In genomic region chr19:36851898-36852297, GRCh38 we compare ENCODE assay signal across 15 cellular contexts. TPM values are rescaled to one million over a fixed set of nuclear protein-coding genes. Genes with fewer than 3 reads are reported as not detected.
DNase-seq lines count a peak whose midpoint lies in the region; ATAC-seq and TF ChIP-seq lines count a peak whose summit lies in the region.
"Had no signal": no experiment of that assay in that cellular context is flagged by ENCODE, and none has a peak within 500 bp of the region (broad histone marks: within the 10 kb centered on the region; RNA-seq: fewer than 3 reads in every experiment).

No MANE protein-coding gene starts in this region.

- H3K4me1 ChIP-seq in breast epithelium (no peaks in the 10 kb centered on the region), iPS-15b (ENCODE audit: control insufficient read depth, insufficient read depth, low read length) (peaks cover 4% of the 10 kb centered on the region), subcutaneous abdominal adipose tissue (ENCODE audit: control insufficient read depth in 5 of 5, insufficient read depth in 5 of 5, low read length in 5 of 5) (peaks cover 0 to 23% (median 22%) of the 10 kb centered on the region in 5 donors)

- H3K9ac ChIP-seq in SK-N-MC (ENCODE audit: insufficient read length), result no peak overlapping the region
- H3K9ac ChIP-seq in iPS-15b (ENCODE audit: low read depth, low read length), result no peak overlapping the region
- H3K9ac ChIP-seq in subcutaneous abdominal adipose tissue (ENCODE audit: low read length in 5 of 5), result peak overlapping the region in 1 of 5 donors; percentile 94

- H3K27me3 ChIP-seq in breast epithelium, result no peaks in the 10 kb centered on the region
- H3K27me3 ChIP-seq in iPS-15b (ENCODE audit: control insufficient read depth, insufficient read depth, low read length), result no peaks in the 10 kb centered on the region
- H3K27me3 ChIP-seq in subcutaneous abdominal adipose tissue (ENCODE audit: control insufficient read depth in 5 of 5, insufficient read depth in 4 of 5, low read length in 5 of 5), result no peaks in the 10 kb centered on the region

- no peak for TF ChIP-seq CTCF in breast epithelium (IDR thresholded peaks at IDR 0.05)
- TF ChIP-seq CTCF in MCF 10A (IDR thresholded peaks at IDR 0.05; ENCODE audit: unreplicated experiment), result no peak

- no peaks in the 10 kb centered on the region for H3K4me1 Mint-ChIP-seq in MCF 10A (ENCODE audit: insufficient read depth, unreplicated experiment)
- peaks cover 4% of the 10 kb centered on the region for H3K4me1 Mint-ChIP-seq in activated T-helper 2 cell treated with anti-CD3 and anti-CD28 coated beads, Interferon-gamma antibody, Interleukin-2, Interleukin-4, amounts not matched to agents 10 μg/mL and 5 μg/mL and 100 μg/mL, durations not matched to agents 14 hours and 24 hours and 36 hours (ENCODE audit: low read depth)

- no peak overlapping the region for H3K27ac Mint-ChIP-seq in MCF 10A (ENCODE audit: low read depth, unreplicated experiment)
- H3K27ac Mint-ChIP-seq in activated T-helper 2 cell treated with anti-CD3 and anti-CD28 coated beads, Interferon-gamma antibody, Interleukin-2, Interleukin-4, amounts not matched to agents 10 μg/mL and 5 μg/mL and 100 μg/mL, durations not matched to agents 14 hours and 24 hours and 36 hours, result no peak overlapping the region
- H3K27ac Mint-ChIP-seq: stimulated activated memory B cell treated with anti-CD40 and anti-IgM and Interleukin-4, amounts not matched to agents 10 μg/mL and 1 μg/mL and 100 μg/mL, for 72 hours; WTC11 had no signal

- no TSS peak for BruUV-seq in MCF 10A (replicated peaks; lab: Mats Ljungman, UMichigan)

- H3K4me3 Mint-ChIP-seq in MCF 10A (ENCODE audit: unreplicated experiment), result no peak overlapping the region
- no peak overlapping the region for H3K4me3 Mint-ChIP-seq in activated T-helper 2 cell treated with anti-CD3 and anti-CD28 coated beads, Interferon-gamma antibody, Interleukin-2, Interleukin-4, amounts not matched to agents 10 μg/mL and 5 μg/mL and 100 μg/mL, durations not matched to agents 14 hours and 24 hours and 36 hours (ENCODE audit: low read depth)
- H3K4me3 Mint-ChIP-seq: stimulated activated memory B cell treated with anti-CD40 and anti-IgM and Interleukin-4, amounts not matched to agents 10 μg/mL and 1 μg/mL and 100 μg/mL, for 72 hours; WTC11 had no signal

- no peak overlapping the region for H3K27ac ChIP-seq in breast epithelium
- H3K27ac ChIP-seq in SK-N-MC, result no peak overlapping the region
- H3K27ac ChIP-seq in subcutaneous abdominal adipose tissue (ENCODE audit: low read depth, low read length), result no peak overlapping the region

- H3K36me3 ChIP-seq in breast epithelium, result no peaks in the 10 kb centered on the region
- H3K36me3 ChIP-seq in SK-N-MC (ENCODE audit: insufficient read depth, low read length), result peaks cover 32% of the 10 kb centered on the region
- peaks cover 6% of the 10 kb centered on the region for H3K36me3 ChIP-seq in iPS-15b (ENCODE audit: control insufficient read depth, insufficient read depth, low read length)
- peaks cover 4 to 26% (median 17%) of the 10 kb centered on the region in 5 donors for H3K36me3 ChIP-seq in subcutaneous abdominal adipose tissue (ENCODE audit: control insufficient read depth in 5 of 5, insufficient read depth in 5 of 5, low read length in 5 of 5)

- H3K36me3 Mint-ChIP-seq in MCF 10A (ENCODE audit: insufficient read depth, unreplicated experiment), result peaks cover 18% of the 10 kb centered on the region
- H3K36me3 Mint-ChIP-seq in activated T-helper 2 cell treated with anti-CD3 and anti-CD28 coated beads, Interferon-gamma antibody, Interleukin-2, Interleukin-4, amounts not matched to agents 10 μg/mL and 5 μg/mL and 100 μg/mL, durations not matched to agents 14 hours and 24 hours and 36 hours (ENCODE audit: low read depth), result peaks cover 51% of the 10 kb centered on the region

- intact Hi-C loops in breast epithelium (cut with DNase I; ENCODE audit: low total_unique reads) (no loop called here), MCF 10A (cut with micrococcal nuclease) (loop anchor here (2.0 to 10.0 kb wide), 4 partner anchors 165 to 637 kb away; partner anchors contain the start of genes ZFP14, ZNF146, ZNF260 and ZNF565)
- intact Hi-C loops in activated T-helper 2 cell treated with anti-CD3 and anti-CD28 coated beads, Interferon-gamma antibody, Interleukin-2, Interleukin-4, amounts not matched to agents 10 μg/mL and 5 μg/mL and 100 μg/mL, durations not matched to agents 14 hours and 24 hours and 36 hours (cut with micrococcal nuclease), result loop anchor here (2.0 to 5.0 kb wide), 4 partner anchors 121 to 615 kb away; partner anchors contain the start of genes ZNF383, ZNF529, ZNF569 and ZNF570

- H3K27me3 Mint-ChIP-seq in MCF 10A (ENCODE audit: insufficient read depth, unreplicated experiment), result no peaks in the 10 kb centered on the region
- H3K27me3 Mint-ChIP-seq in activated T-helper 2 cell treated with anti-CD3 and anti-CD28 coated beads, Interferon-gamma antibody, Interleukin-2, Interleukin-4, amounts not matched to agents 10 μg/mL and 5 μg/mL and 100 μg/mL, durations not matched to agents 14 hours and 24 hours and 36 hours (ENCODE audit: low read depth), result no peaks in the 10 kb centered on the region
- H3K27me3 Mint-ChIP-seq: naive B cell; stimulated activated memory B cell treated with anti-CD40 and anti-IgM and Interleukin-4, amounts not matched to agents 10 μg/mL and 1 μg/mL and 100 μg/mL, for 72 hours had no signal

- ATAC-seq in HG03521 (IDR thresholded peaks at IDR 0.05; ENCODE audit: unreplicated experiment), result no peak
- ATAC-seq in HG03196 (IDR thresholded peaks at IDR 0.05; ENCODE audit: unreplicated experiment), result no peak
- ATAC-seq: stimulated activated memory B cell treated with anti-CD40 and anti-IgM and Interleukin-4, amounts not matched to agents 10 μg/mL and 1 μg/mL and 100 μg/mL, for 72 hours; WTC11 had no signal

- TF ChIP-seq POLR2A in breast epithelium (IDR thresholded peaks at IDR 0.05), result no peak

- CTCF ChIA-PET in MCF 10A (lab: Yijun Ruan, JAX), result interaction anchor here (0.6 to 0.7 kb wide), 3 partner anchors 117 to 302 kb away, joined by 3 to 4 read pairs (median 3); no protein-coding TSS in a partner anchor

- peaks cover 27% of the 10 kb centered on the region for H3K9me3 Mint-ChIP-seq in MCF 10A (ENCODE audit: unreplicated experiment)
- peaks cover 30% of the 10 kb centered on the region for H3K9me3 Mint-ChIP-seq in activated T-helper 2 cell treated with anti-CD3 and anti-CD28 coated beads, Interferon-gamma antibody, Interleukin-2, Interleukin-4, amounts not matched to agents 10 μg/mL and 5 μg/mL and 100 μg/mL, durations not matched to agents 14 hours and 24 hours and 36 hours

- POLR2A ChIA-PET in MCF 10A (lab: Yijun Ruan, JAX), result interaction anchor here (5.3 kb wide), 1 partner anchor 14 kb away, joined by 115 read pairs; the partner anchor contains the start of gene ZNF790

- DNase-seq in breast epithelium (ENCODE audit: low spot score in 2 of 2) (no peak), MCF 10A (ENCODE audit: unreplicated experiment) (no peak), SK-N-MC (ENCODE audit: low read depth, low spot score) (no peak)
- DNase-seq in activated T-helper 2 cell treated with anti-CD3 and anti-CD28 coated beads, Interferon-gamma antibody, Interleukin-2, Interleukin-4, amounts not matched to agents 10 μg/mL and 5 μg/mL and 100 μg/mL, durations not matched to agents 14 hours and 24 hours and 36 hours (ENCODE audit: low spot score), result no peak
- DNase-seq: activated effector memory CD4-positive, alpha-beta T cell treated with Interleukin-2 at 50 U/mL for 16 hours; KG1; naive B cell; NCI-H2171 treated with DMSO at 0.1 percent for 48 hours; RPMI8226 had no signal

- peaks cover 20 to 30% of the 10 kb centered on the region in 2 donors for H3K9me3 ChIP-seq in breast epithelium
- peaks cover 13% of the 10 kb centered on the region; the same call in 1 of the 2 replicates for H3K9me3 ChIP-seq in SK-N-MC (ENCODE audit: low read depth, low read length)
- no peaks in the 10 kb centered on the region for H3K9me3 ChIP-seq in iPS-15b (ENCODE audit: control insufficient read depth, insufficient read depth, low read length)
- H3K9me3 ChIP-seq in subcutaneous abdominal adipose tissue (ENCODE audit: control insufficient read depth in 5 of 5, low read length in 5 of 5), result peaks cover 0 to 22% (median 4%) of the 10 kb centered on the region in 5 donors

- H3K4me3 ChIP-seq in breast epithelium (peak overlapping the region in 2 of 3 donors; percentile 79 to 84), SK-N-MC (peak overlapping the region; percentile 90), iPS-15b (ENCODE audit: low read depth, low read length) (peak overlapping the region; percentile 91), subcutaneous abdominal adipose tissue (ENCODE audit: low read depth in 1 of 5, low read length in 5 of 5) (peak overlapping the region; percentile 91 to 99 (median 94))

RNA-seq across cellular contexts. Expression of gene ZNF345, which starts 1.2 kb away (rescaled TPM):
- total RNA-seq in breast epithelium (10 to 100 TPM in 2 of 3 donors, 1 to 10 TPM in 1; 8.6 to 13.6 (median 10.2) TPM), MCF 10A (2022) (1.1 and 2.0 TPM in 2 replicates)
- total RNA-seq in activated T-helper 2 cell treated with anti-CD3 and anti-CD28 coated beads, Interferon-gamma antibody, Interleukin-2, Interleukin-4, amounts not matched to agents 10 μg/mL and 5 μg/mL and 100 μg/mL, durations not matched to agents 14 hours and 24 hours and 36 hours, result 2.3 and 3.9 TPM in 2 replicates

RNA-seq across cellular contexts. Expression of gene ZNF790, which starts 13.7 kb away (rescaled TPM):
- total RNA-seq in breast epithelium (10 to 100 TPM in 1 of 3 donors, 1 to 10 TPM in 2; 5.6 to 11.4 (median 8.8) TPM), MCF 10A (2022) (8.2 and 8.7 TPM in 2 replicates)
- total RNA-seq in activated T-helper 2 cell treated with anti-CD3 and anti-CD28 coated beads, Interferon-gamma antibody, Interleukin-2, Interleukin-4, amounts not matched to agents 10 μg/mL and 5 μg/mL and 100 μg/mL, durations not matched to agents 14 hours and 24 hours and 36 hours, result 4.6 TPM in 2 replicates
